ENCODE assay signal across 23 cellular contexts in genomic region chr17:50613007-50613406, GRCh38. TPM values are rescaled to one million over a fixed set of nuclear protein-coding genes. Genes with fewer than 3 reads are reported as not detected.
DNase-seq lines count a peak whose midpoint lies in the region; TF ChIP-seq lines count a peak whose summit lies in the region.
"Had no signal": no experiment of that assay in that cellular context is flagged by ENCODE, and none has a peak within 500 bp of the region (broad histone marks: within the 10 kb centered on the region; RNA-seq: fewer than 3 reads in every experiment).

No MANE protein-coding gene starts in this region.

- H3K36me3 ChIP-seq in NT2/D1 (ENCODE audit: insufficient read depth, insufficient read length, low read length) (no peaks in the 10 kb centered on the region), WERI-Rb-1 (peaks cover 39% of the 10 kb centered on the region)
- H3K36me3 ChIP-seq: MG63 had no signal

- H3K36me3 Mint-ChIP-seq in glutamatergic neuron (ENCODE audit: unreplicated experiment) = no peaks in the 10 kb centered on the region
- H3K36me3 Mint-ChIP-seq: CD4-positive, alpha-beta memory T cell had no signal

- H3K27ac ChIP-seq in WERI-Rb-1 = peak overlapping the region; percentile 83
- H3K27ac ChIP-seq: RWPE1 had no signal

- no peaks in the 10 kb centered on the region for H3K9me3 ChIP-seq in NT2/D1 (ENCODE audit: insufficient read depth, low read length)
- H3K9me3 ChIP-seq in WERI-Rb-1 (ENCODE audit: severe bottlenecking) = no peaks in the 10 kb centered on the region
- H3K9me3 ChIP-seq: MG63 had no signal

- TF ChIP-seq CTCF in WERI-Rb-1 (IDR thresholded peaks at IDR 0.05; ENCODE audit: low read depth, low read length) (no peak), glutamatergic neuron (IDR thresholded peaks at IDR 0.05; ENCODE audit: partially characterized antibody, unreplicated experiment) (no peak)

- no peak overlapping the region for H3K4me3 Mint-ChIP-seq in glutamatergic neuron (ENCODE audit: unreplicated experiment)
- H3K4me3 Mint-ChIP-seq: CD4-positive, alpha-beta memory T cell; GM23338 had no signal

- H3K4me3 ChIP-seq in NT2/D1 (ENCODE audit: insufficient read length, low read depth) (no peak overlapping the region), WERI-Rb-1 (ENCODE audit: low read depth, low read length) (no peak overlapping the region)
- H3K4me3 ChIP-seq: GM12878, GM23338, MG63 had no signal

- H3K27me3 ChIP-seq in NT2/D1 (ENCODE audit: insufficient read depth, insufficient read length) (no peaks in the 10 kb centered on the region), WERI-Rb-1 (ENCODE audit: insufficient read depth, low read depth, severe bottlenecking) (no peaks in the 10 kb centered on the region)
- H3K27me3 ChIP-seq: MG63 had no signal

- peaks cover 6% of the 10 kb centered on the region for H3K27me3 Mint-ChIP-seq in glutamatergic neuron (ENCODE audit: unreplicated experiment)

- peaks cover 14% of the 10 kb centered on the region for H3K9me3 Mint-ChIP-seq in glutamatergic neuron (ENCODE audit: unreplicated experiment)
- H3K9me3 Mint-ChIP-seq: CD4-positive, alpha-beta memory T cell; GM23338 had no signal

- DNase-seq in NT2/D1 (ENCODE audit: low read depth, low spot score) = no peak
- no peak for DNase-seq in WERI-Rb-1
- DNase-seq in glutamatergic neuron = no peak
- DNase-seq in renal cortical epithelial cell (ENCODE audit: low read depth) = peak; percentile 41
- no peak for DNase-seq in midbrain (lab: John Stamatoyannopoulos, UW)
- no peak for DNase-seq in KG1 (lab: John Stamatoyannopoulos, UW)
- no peak for DNase-seq in stimulated activated CD4-positive, alpha-beta T cell treated with anti-CD3 and anti-CD28 coated beads, Interleukin-12 subunit alpha, Interleukin-12 subunit beta, amount 100 ng/mL, for 4 hours
- DNase-seq: C1 segment of cervical spinal cord; CD4-positive, alpha-beta memory T cell; COR-L47; EL; GDM1; KBM-7; MG63; NCI-H1105 treated with DMSO at 0.1 percent for 48 hours; NCI-H2029; NCI-H446; NCI-H524 treated with DMSO at 0.1 percent for 48 hours; NK-92 treated with Interleukin-12 subunit alpha and Interleukin-12 subunit beta, amount 100 ng/mL, for 24 hours; SIG-M5 had no signal

- H3K27ac Mint-ChIP-seq in glutamatergic neuron (ENCODE audit: unreplicated experiment) = peak overlapping the region; percentile 8
- H3K27ac Mint-ChIP-seq: GM23338 had no signal

- peaks cover 18% of the 10 kb centered on the region for H3K4me1 ChIP-seq in NT2/D1 (ENCODE audit: insufficient read depth, insufficient read length)

- peak overlapping the region; percentile 3 for H3K9ac ChIP-seq in NT2/D1 (ENCODE audit: insufficient read length, low read depth)

- H3K4me1 Mint-ChIP-seq in glutamatergic neuron (ENCODE audit: low read depth, unreplicated experiment) = peaks cover 26% of the 10 kb centered on the region

RNA-seq across cellular contexts. Expression of gene ABCC3, which starts 21.7 kb away (rescaled TPM):
- not detected for total RNA-seq in glutamatergic neuron (ENCODE audit: unreplicated experiment)
- total RNA-seq in renal cortical epithelial cell = 28.3 and 250 TPM in 2 replicates
- total RNA-seq: GM23338 had no signal

RNA-seq across cellular contexts. Expression of gene CACNA1G, which starts 52.5 kb away (rescaled TPM):
- 2.2 TPM for total RNA-seq in glutamatergic neuron (ENCODE audit: unreplicated experiment)
- total RNA-seq in renal cortical epithelial cell = 0.10 TPM in 1 of 2 replicates, not detected in the other
- total RNA-seq: CD4-positive, alpha-beta memory T cell had no signal

Comparison
In these comparisons a context has a peak if more than half of its experiments do, and no peak if none do; other contexts are left out.
1. RNA of gene ABCC3, which starts 21.7 kb away (total RNA-seq): 28.3 to 250 TPM in renal cortical epithelial cell; not detected in glutamatergic neuron (single experiment); every median in the first group is over 10 times any median in the second.